Comparison of ENCODE assay signal across 23 cellular contexts in the genomic region with DNA sequence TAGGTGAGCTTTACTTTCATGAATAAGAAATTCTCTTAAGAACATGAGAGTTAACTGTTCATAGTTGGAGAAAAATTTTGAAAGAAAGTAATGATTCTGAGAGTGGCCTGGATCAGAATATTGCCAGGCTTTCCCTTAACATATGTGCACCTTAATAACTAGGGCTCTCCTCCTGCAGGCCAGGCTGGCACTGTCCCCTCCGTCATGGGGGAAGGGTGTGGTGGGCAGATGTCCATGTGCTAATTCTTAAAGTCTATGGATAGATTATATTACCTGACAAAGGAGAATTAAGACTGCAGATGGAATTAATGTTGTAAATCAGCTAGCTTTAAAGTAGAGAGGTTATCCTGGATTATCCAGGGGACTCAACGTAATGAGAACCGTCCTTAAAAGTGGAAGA. TPM values are rescaled to one million over a fixed set of nuclear protein-coding genes. Genes with fewer than 3 reads are reported as not detected.
DNase-seq lines count a peak whose midpoint lies in the region; FAIRE-seq and TF ChIP-seq lines count a peak whose summit lies in the region.
"Had no signal": no experiment of that assay in that cellular context is flagged by ENCODE, and none has a peak within 500 bp of the region (broad histone marks: within the 10 kb centered on the region; RNA-seq: fewer than 3 reads in every experiment).

No MANE protein-coding gene starts in this region.

- H3K27me3 ChIP-seq in WERI-Rb-1 (ENCODE audit: insufficient read depth, low read depth, severe bottlenecking) (no peaks in the 10 kb centered on the region), Peyer's patch (no peaks in the 10 kb centered on the region), smooth muscle cell (ENCODE audit: low read depth) (peaks cover 2% of the 10 kb centered on the region)
- H3K27me3 ChIP-seq: BLaER1 treated with 17β-estradiol and CSF1 and Interleukin-3, amounts not matched to agents 10 nM and 100 nM had no signal

- no peak overlapping the region for H3K4me2 ChIP-seq in smooth muscle cell
- H3K4me2 ChIP-seq: A549; BLaER1 treated with 17β-estradiol and CSF1 and Interleukin-3, amounts not matched to agents 10 nM and 100 nM had no signal

- H3K9me3 ChIP-seq in WERI-Rb-1 (ENCODE audit: severe bottlenecking) (no peaks in the 10 kb centered on the region), Peyer's patch (no peaks in the 10 kb centered on the region), smooth muscle cell (replicated peaks; ENCODE audit: low read depth) (no peaks in the 10 kb centered on the region)
- H3K9me3 ChIP-seq: A549; BE2C; BLaER1 treated with 17β-estradiol and CSF1 and Interleukin-3, amounts not matched to agents 10 nM and 100 nM; HAP-1 had no signal

- H3K27ac ChIP-seq in WERI-Rb-1 (peak overlapping the region; percentile 36), Peyer's patch (no peak overlapping the region), smooth muscle cell (ENCODE audit: low read depth) (no peak overlapping the region)
- H3K27ac ChIP-seq: A549; BLaER1 treated with 17β-estradiol and CSF1 and Interleukin-3, amounts not matched to agents 10 nM and 100 nM had no signal

- H3K4me1 ChIP-seq in Peyer's patch (peaks cover 0 to 9% (median 1%) of the 10 kb centered on the region in 4 donors), smooth muscle cell (ENCODE audit: low read depth) (no peaks in the 10 kb centered on the region)
- H3K4me1 ChIP-seq: A549, BE2C, HAP-1 had no signal

- 70% methylated on average over 3 of the region's 3 CpGs for WGBS in smooth muscle cell (ENCODE audit: low lambda C conversion rate)

- FAIRE-seq in D721Med (lab: Jason Lieb, UNC) = peak; percentile 97
- FAIRE-seq: A549, G401.6, GM12892, H54 had no signal

- TF ChIP-seq CTCF in D721Med (IDR thresholded peaks at IDR 0.05; ENCODE audit: insufficient read depth, missing control alignments) (no peak), WERI-Rb-1 (IDR thresholded peaks at IDR 0.05; ENCODE audit: low read depth, low read length) (no peak), Peyer's patch (IDR thresholded peaks at IDR 0.05) (no peak), smooth muscle cell (IDR thresholded peaks at IDR 0.05; ENCODE audit: borderline replicate concordance, insufficient read depth, poor library complexity, severe bottlenecking) (no peak)

- H3K36me3 ChIP-seq in WERI-Rb-1 (no peaks in the 10 kb centered on the region), Peyer's patch (no peaks in the 10 kb centered on the region), smooth muscle cell (ENCODE audit: low read depth) (no peaks in the 10 kb centered on the region)
- H3K36me3 ChIP-seq: BE2C; BLaER1 treated with 17β-estradiol and CSF1 and Interleukin-3, amounts not matched to agents 10 nM and 100 nM; HAP-1 had no signal

- H3K4me3 ChIP-seq in WERI-Rb-1 (ENCODE audit: low read depth, low read length) = no peak overlapping the region
- H3K4me3 ChIP-seq in Peyer's patch = no peak overlapping the region
- H3K4me3 ChIP-seq in smooth muscle cell = no peak overlapping the region
- H3K4me3 ChIP-seq: A549; BLaER1 treated with 17β-estradiol and CSF1 and Interleukin-3, amounts not matched to agents 10 nM and 100 nM; HAP-1 had no signal

- no peaks in the 10 kb centered on the region for H4K20me1 ChIP-seq in smooth muscle cell (ENCODE audit: low read depth)
- H4K20me1 ChIP-seq: BLaER1 treated with 17β-estradiol and CSF1 and Interleukin-3, amounts not matched to agents 10 nM and 100 nM had no signal

- H3K9ac ChIP-seq in smooth muscle cell (ENCODE audit: low read depth) = no peak overlapping the region
- H3K9ac ChIP-seq: BLaER1 treated with 17β-estradiol and CSF1 and Interleukin-3, amounts not matched to agents 10 nM and 100 nM had no signal

- H3K79me2 ChIP-seq in smooth muscle cell (ENCODE audit: low read depth) = no peaks in the 10 kb centered on the region

- TF ChIP-seq POLR2A in Peyer's patch (IDR thresholded peaks at IDR 0.05) = no peak

- no peak overlapping the region for H2AFZ ChIP-seq in smooth muscle cell (ENCODE audit: low read depth)

- DNase-seq in D721Med (ENCODE audit: insufficient read length, low spot score) = peak; percentile 16
- peak; percentile 67 for DNase-seq in NCI-H69 (lab: John Stamatoyannopoulos, UW)
- DNase-seq in WERI-Rb-1 = peak; percentile 91
- no peak for DNase-seq in HuH-7 (ENCODE audit: low spot score)
- no peak for DNase-seq in Peyer's patch
- DNase-seq in smooth muscle cell (lab: John Stamatoyannopoulos, UW; ENCODE audit: unreplicated experiment) = no peak
- DNase-seq: 8988T; ACHN; AML-193; BE2C; CD4-positive, alpha-beta T cell; CD8-positive, alpha-beta memory T cell; DMS153; DND-41; GOT3; HFFc6 had no signal

- H3F3A ChIP-seq in smooth muscle cell (ENCODE audit: low read depth) = no peaks in the 10 kb centered on the region

RNA-seq across cellular contexts. Expression of gene KLHL32, which starts 10.9 kb away (rescaled TPM):
- 1 to 10 TPM; 1.7 to 4.2 (median 2.4) TPM for total RNA-seq in Peyer's patch
- not detected in 2 replicates for total RNA-seq in smooth muscle cell
- polyA plus RNA-seq in smooth muscle cell = 0.25 TPM in 1 of 2 replicates, not detected in the other
- total RNA-seq: HFFc6 had no signal
- polyA plus RNA-seq: CD14-positive monocyte had no signal

RNA-seq across cellular contexts. Expression of gene NDUFAF4, which starts 15.9 kb away (rescaled TPM):
- total RNA-seq in Peyer's patch (10 to 100 TPM; 13.2 to 18.9 (median 15.3) TPM), smooth muscle cell (24.0 and 40.4 TPM in 2 replicates)
- polyA plus RNA-seq in smooth muscle cell = 51.0 and 53.8 TPM in 2 replicates

Comparison
In these comparisons a context has a peak if more than half of its experiments do, and no peak if none do; other contexts are left out.
1. DNase-seq: peak in D721Med (single experiment), NCI-H69 (single experiment) and WERI-Rb-1 (single experiment); none in HuH-7 (single experiment), Peyer's patch (0 of 3) and smooth muscle cell (single experiment).